21 cellular contexts compared by ENCODE assay signal in the genomic region with DNA sequence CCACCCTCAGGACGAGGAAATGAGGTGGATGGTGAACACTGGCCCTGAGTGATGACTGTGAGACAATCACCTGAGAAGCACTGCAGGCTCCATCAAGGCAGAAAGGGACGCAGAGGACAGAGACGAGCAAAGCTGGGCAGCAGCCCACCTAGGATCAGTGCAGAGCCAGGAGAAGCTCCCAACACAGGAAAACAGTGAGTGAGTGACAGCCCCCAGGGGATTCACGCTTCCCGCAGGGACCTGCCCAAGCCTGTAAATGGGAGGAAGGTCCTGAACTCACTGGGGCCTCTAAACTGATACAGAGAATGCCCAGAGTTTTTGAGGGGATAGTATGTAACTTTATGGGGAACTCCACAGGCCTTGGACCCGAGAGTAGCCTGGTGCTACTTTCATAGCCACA.
"Had no signal": no experiment of that assay in that cellular context is flagged by ENCODE, and none has a peak within 500 bp of the region (broad histone marks: within the 10 kb centered on the region; RNA-seq: fewer than 3 reads in every experiment).

No MANE protein-coding gene starts in this region.

- DNase-seq: central memory CD4-positive, alpha-beta T cell; cortex of kidney; dorsolateral prefrontal cortex; effector CD8-positive, alpha-beta T cell; erythroblast; heart right ventricle; immature natural killer cell; kidney; left cardiac atrium; left ventricle myocardium inferior; lower lobe of right lung; mesenchymal stem cell; naive B cell; stimulated activated CD4-positive, alpha-beta T cell treated with anti-CD3 and anti-CD28 coated beads, Interleukin-2, amount 100 ng/mL, for 24 hours; stimulated activated CD4-positive, alpha-beta T cell treated with anti-CD3 and anti-CD28 coated beads, Interleukin-4, amount 100 ng/mL, for 4 hours; stimulated activated naive B cell treated with anti-CD40 and anti-IgM and Interleukin-4, amounts not matched to agents 10 μg/mL and 1 μg/mL and 100 μg/mL, for 72 hours; stimulated activated naive CD8-positive, alpha-beta T cell treated with anti-CD3 and anti-CD28 coated beads, Interleukin-15, amount 100 ng/mL, for 72 hours; testis had no signal

- H3K36me3 ChIP-seq: heart right ventricle, left ventricle myocardium inferior, lower lobe of right lung, tibial nerve had no signal

- H3K4me3 ChIP-seq: dorsolateral prefrontal cortex, heart right ventricle, left ventricle myocardium inferior, lower lobe of right lung, testis, tibial nerve had no signal

- H3K27me3 Mint-ChIP-seq: naive B cell; stimulated activated naive B cell treated with anti-CD40 and anti-IgM and Interleukin-4, amounts not matched to agents 10 μg/mL and 1 μg/mL and 100 μg/mL, for 72 hours; stimulated activated naive CD8-positive, alpha-beta T cell treated with anti-CD3 and anti-CD28 coated beads, Interleukin-15, amount 100 ng/mL, for 72 hours had no signal

- H3K4me3 Mint-ChIP-seq: immature natural killer cell; naive B cell; stimulated activated naive B cell treated with anti-CD40 and anti-IgM and Interleukin-4, amounts not matched to agents 10 μg/mL and 1 μg/mL and 100 μg/mL, for 72 hours; stimulated activated naive CD8-positive, alpha-beta T cell treated with anti-CD3 and anti-CD28 coated beads, Interleukin-15, amount 100 ng/mL, for 72 hours had no signal

- H3K9me3 ChIP-seq: lower lobe of right lung, testis had no signal

- H3K27ac ChIP-seq: dorsolateral prefrontal cortex, heart right ventricle, left ventricle myocardium inferior, lower lobe of right lung, testis, tibial nerve had no signal

- H3K27me3 ChIP-seq: dorsolateral prefrontal cortex, heart right ventricle, testis, tibial nerve had no signal

- ATAC-seq: heart right ventricle; left cardiac atrium; sciatic nerve; stimulated activated naive B cell treated with anti-CD40 and anti-IgM and Interleukin-4, amounts not matched to agents 10 μg/mL and 1 μg/mL and 100 μg/mL, for 72 hours; stimulated activated naive CD8-positive, alpha-beta T cell treated with anti-CD3 and anti-CD28 coated beads, Interleukin-15, amount 100 ng/mL, for 72 hours had no signal

- FAIRE-seq: frontal cortex, kidney had no signal

- H3K36me3 Mint-ChIP-seq: naive B cell had no signal

- H3K4me1 ChIP-seq: heart right ventricle, left ventricle myocardium inferior, lower lobe of right lung, testis, tibial nerve had no signal

- H3K27ac Mint-ChIP-seq: immature natural killer cell; naive B cell; stimulated activated naive B cell treated with anti-CD40 and anti-IgM and Interleukin-4, amounts not matched to agents 10 μg/mL and 1 μg/mL and 100 μg/mL, for 72 hours; stimulated activated naive CD8-positive, alpha-beta T cell treated with anti-CD3 and anti-CD28 coated beads, Interleukin-15, amount 100 ng/mL, for 72 hours had no signal

- H3K4me1 Mint-ChIP-seq: immature natural killer cell; naive B cell; stimulated activated naive B cell treated with anti-CD40 and anti-IgM and Interleukin-4, amounts not matched to agents 10 μg/mL and 1 μg/mL and 100 μg/mL, for 72 hours; stimulated activated naive CD8-positive, alpha-beta T cell treated with anti-CD3 and anti-CD28 coated beads, Interleukin-15, amount 100 ng/mL, for 72 hours had no signal
